Comparison of ENCODE assay signal across 17 cellular contexts in the genomic region with DNA sequence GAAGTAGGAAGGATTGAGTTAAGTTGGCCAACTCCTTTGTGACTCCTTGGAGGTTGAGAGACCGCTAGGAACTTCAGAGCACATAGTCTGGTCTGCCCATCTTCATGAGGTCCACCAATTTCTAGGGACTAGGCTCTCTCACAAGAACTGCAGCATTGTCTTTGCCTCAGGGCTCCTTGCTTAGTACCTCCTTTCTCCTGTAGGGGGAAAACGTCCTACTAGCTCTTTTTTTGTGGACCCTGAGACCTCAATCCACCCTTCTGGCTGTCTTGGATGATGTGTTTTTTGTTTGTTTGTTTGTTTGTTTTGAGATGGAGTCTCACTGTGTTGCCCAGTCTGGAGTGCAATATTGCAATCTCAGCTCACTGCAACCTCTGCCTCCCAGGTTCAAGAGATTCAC. TPM values are rescaled to one million over a fixed set of nuclear protein-coding genes. Genes with fewer than 3 reads are reported as not detected.
DNase-seq lines count a peak whose midpoint lies in the region; ATAC-seq and TF ChIP-seq lines count a peak whose summit lies in the region.
"Had no signal": no experiment of that assay in that cellular context is flagged by ENCODE, and none has a peak within 500 bp of the region (broad histone marks: within the 10 kb centered on the region; RNA-seq: fewer than 3 reads in every experiment).

No MANE protein-coding gene starts in this region.

- H3K4me3 ChIP-seq in AG04450 (ENCODE audit: low read depth, low read length) (no peak overlapping the region), PC-9 (no peak overlapping the region)
- H3K4me3 ChIP-seq: ovary had no signal

- DNase-seq in AG04450 (ENCODE audit: low read depth, low spot score) (no peak), PC-9 (no peak), foreskin keratinocyte (no peak), activated gamma-delta T cell (lab: John Stamatoyannopoulos, UW) (no peak), NCI-H1436 (lab: John Stamatoyannopoulos, UW) (no peak), COR-L47 (lab: John Stamatoyannopoulos, UW) (no peak)
- DNase-seq: activated naive CD8-positive, alpha-beta T cell treated with anti-CD3 and anti-CD28 coated beads, Interleukin-2, amount 50 U/mL, for 24 hours; DMS153; islet precursor cell; NCI-H1092 treated with DMSO at 0.1 percent for 48 hours; NCI-H526 treated with DMSO at 0.1 percent for 48 hours; ovary; T-cell had no signal

- H3K36me3 ChIP-seq in PC-9 (ENCODE audit: low read depth), result no peaks in the 10 kb centered on the region
- H3K36me3 ChIP-seq: ovary had no signal

- CTCF ChIA-PET in AG04450 (lab: Charles Lee) (no interaction called here), PC-9 (lab: Charles Lee) (no interaction called here)

- H4K20me1 ChIP-seq in PC-9 (ENCODE audit: insufficient read depth), result no peaks in the 10 kb centered on the region

- BruUV-seq in PC-9 (replicated peaks; lab: Mats Ljungman, UMichigan), result no TSS peak

- no peak overlapping the region for H3K4me2 ChIP-seq in PC-9

- ATAC-seq in foreskin keratinocyte (no peak), GM18858 (IDR thresholded peaks at IDR 0.05; ENCODE audit: unreplicated experiment) (no peak)
- ATAC-seq: activated naive CD8-positive, alpha-beta T cell treated with anti-CD3 and anti-CD28 coated beads, Interleukin-2, amount 50 U/mL, for 24 hours; T-cell had no signal

- POLR2A ChIA-PET in AG04450 (lab: Yijun Ruan, JAX), result no interaction called here
- POLR2A ChIA-PET in PC-9 (lab: Charles Lee; ENCODE audit: unreplicated experiment), result interaction anchor here (0.6 kb wide), 1 partner anchor 308 kb away, joined by 3 read pairs; no protein-coding TSS in a partner anchor

- H3K79me2 ChIP-seq in PC-9 (ENCODE audit: low read depth), result no peaks in the 10 kb centered on the region

- H3K27me3 ChIP-seq in AG04450 (ENCODE audit: control insufficient read depth, insufficient read depth, low read length) (no peaks in the 10 kb centered on the region), PC-9 (ENCODE audit: insufficient read depth, low read depth) (no peaks in the 10 kb centered on the region), foreskin keratinocyte (peaks cover 36% of the 10 kb centered on the region)
- H3K27me3 ChIP-seq: ovary had no signal

- no peaks in the 10 kb centered on the region for H3K9me2 ChIP-seq in PC-9 (ENCODE audit: insufficient read depth)

- intact Hi-C loops in PC-9 (cut with micrococcal nuclease; ENCODE audit: unreplicated experiment), result no loop called here

- H3F3A ChIP-seq in PC-9 (ENCODE audit: insufficient read depth, low read depth), result no peaks in the 10 kb centered on the region

- H3K27ac ChIP-seq in AG04450 (ENCODE audit: low read depth, low read length) (no peak overlapping the region), PC-9 (no peak overlapping the region), foreskin keratinocyte (no peak overlapping the region)
- H3K27ac ChIP-seq: ovary had no signal

- H2AFZ ChIP-seq in PC-9, result no peak overlapping the region

- H3K9me3 ChIP-seq in AG04450 (ENCODE audit: control insufficient read depth, insufficient read depth, low read length) (no peaks in the 10 kb centered on the region), PC-9 (ENCODE audit: insufficient read depth, low read depth) (no peaks in the 10 kb centered on the region)
- H3K9me3 ChIP-seq: ovary had no signal

- TF ChIP-seq CTCF in AG04450 (IDR thresholded peaks at IDR 0.05; ENCODE audit: low read depth, low read length) (peak; percentile 27; the same call in 1 of the 2 replicates), GM12873 (IDR thresholded peaks at IDR 0.05; ENCODE audit: insufficient read depth, low read depth, low read length, missing control alignments) (peak; percentile 62), PC-9 (conservative IDR thresholded peaks at IDR 0.05) (peak; percentile 31; the same call in 1 of the 2 replicates), foreskin keratinocyte (conservative IDR thresholded peaks at IDR 0.05) (peak; percentile 36)

- H3K4me1 ChIP-seq in PC-9 (replicated peaks; ENCODE audit: insufficient read depth) (no peaks in the 10 kb centered on the region), foreskin keratinocyte (no peaks in the 10 kb centered on the region)

RNA-seq across cellular contexts. Expression of a gene that starts 21.6 kb away (rescaled TPM):
- polyA plus RNA-seq in AG04450 (2011; rRNA removed) (not detected in 2 replicates), foreskin keratinocyte (not detected in 2 replicates)
- not detected in 2 replicates for polyA minus RNA-seq in AG04450 (2011; rRNA and poly(A)+ RNA removed)
- total RNA-seq in PC-9 (2021) (not detected in 2 replicates), foreskin keratinocyte (not detected in 2 replicates)
- total RNA-seq: activated CD8-positive, alpha-beta memory T cell treated with anti-CD3 and anti-CD28 coated beads for 36 hours; H4; ovary; T-cell had no signal
